ENCODE assay signal across 31 cellular contexts in genomic region chr11:125685228-125685627, GRCh38. TPM values are rescaled to one million over a fixed set of nuclear protein-coding genes. Genes with fewer than 3 reads are reported as not detected.
"Had no signal": no experiment of that assay in that cellular context is flagged by ENCODE, and none has a peak within 500 bp of the region (broad histone marks: within the 10 kb centered on the region; RNA-seq: fewer than 3 reads in every experiment).

No MANE protein-coding gene starts in this region.

- H3K27ac ChIP-seq: ascending aorta, cardiac muscle cell had no signal

- H3K4me3 ChIP-seq: ascending aorta, cardiac muscle cell, MG63 had no signal

- H3K27me3 ChIP-seq: ascending aorta, cardiac muscle cell, MG63 had no signal

- H3K36me3 ChIP-seq: ascending aorta, cardiac muscle cell had no signal

- DNase-seq: activated CD4-positive, alpha-beta T cell treated with anti-CD3 and anti-CD28 coated beads for 36 hours; activated CD4-positive, alpha-beta T cell treated with anti-CD3 and anti-CD28 coated beads, Interleukin-2, amount 10 ng/mL, durations not matched to agents 7 days and 5 days; activated CD4-positive, alpha-beta T cell treated with anti-CD3 and anti-CD28 coated beads, Interleukin-2, amount 50 U/mL, for 48 hours; activated CD8-positive, alpha-beta T cell treated with anti-CD3 and anti-CD28 coated beads, Interleukin-2, amount 10 ng/mL, durations not matched to agents 7 days and 5 days; activated gamma-delta T cell; activated naive CD4-positive, alpha-beta T cell treated with Interleukin-2 at 50 U/mL for 16 hours; activated naive CD8-positive, alpha-beta T cell treated with anti-CD3 and anti-CD28 coated beads, Interleukin-2, amount 10 ng/mL, durations not matched to agents 7 days and 5 days; activated T-cell treated with anti-CD3 and anti-CD28 coated beads, Interleukin-2, amount 50 U/mL, for 24 hours; amygdala; Kasumi-1; KG1; MG63; NCI-H1048; NCI-H1105 treated with DMSO at 0.1 percent for 48 hours; NCI-H1436; NCI-H1694; NCI-H2029; NCI-H2171; NCI-H510A; NCI-H526; NCI-H748 treated with DMSO at 0.1 percent for 48 hours; Right ventricle myocardium superior; SW 1271; T1000 had no signal

- H3K9me3 ChIP-seq: ascending aorta, MG63 had no signal

- ATAC-seq: activated CD4-positive, alpha-beta T cell treated with anti-CD3 and anti-CD28 coated beads for 36 hours; activated CD4-positive, CD25-positive, alpha-beta regulatory T cell treated with anti-CD3 and anti-CD28 coated beads, Interleukin-2, amount 50 U/mL, for 24 hours; activated CD8-positive, alpha-beta T cell treated with anti-CD3 and anti-CD28 coated beads, Interleukin-2, amount 10 ng/mL, durations not matched to agents 7 days and 5 days had no signal

- H3K4me1 ChIP-seq: ascending aorta had no signal

RNA-seq across cellular contexts. Expression of gene ACRV1, which starts 4.6 kb away (rescaled TPM):
- total RNA-seq: activated CD4-positive, alpha-beta T cell treated with anti-CD3 and anti-CD28 coated beads for 36 hours; activated CD4-positive, alpha-beta T cell treated with anti-CD3 and anti-CD28 coated beads, Interleukin-2, amount 10 ng/mL, durations not matched to agents 7 days and 5 days; activated CD8-positive, alpha-beta T cell treated with anti-CD3 and anti-CD28 coated beads, Interleukin-2, amount 10 ng/mL, durations not matched to agents 7 days and 5 days; activated naive CD8-positive, alpha-beta T cell treated with anti-CD3 and anti-CD28 coated beads, Interleukin-2, amount 10 ng/mL, durations not matched to agents 7 days and 5 days; activated T-helper 2 cell treated with anti-CD3 and anti-CD28 coated beads, Interferon-gamma antibody, Interleukin-2, Interleukin-4, amounts not matched to agents 10 μg/mL and 5 μg/mL and 100 μg/mL, durations not matched to agents 14 hours and 24 hours and 36 hours; ascending aorta; cardiac muscle cell; Right ventricle myocardium superior; T-helper 1 cell treated with Interleukin-12 subunit alpha and Interleukin-12 subunit beta and Interleukin-4 antibody, amounts not matched to agents 30 ng/mL and 1 ng/mL, for 36 hours; T-helper 2 cell treated with Interferon-gamma antibody and Interleukin-4, amounts not matched to agents 100 ng/mL and 5 ng/mL, for 36 hours had no signal
- polyA plus RNA-seq: adipose tissue had no signal
